Comparison of ENCODE assay signal across 31 cellular contexts in genomic region chr1:53125122-53125521, GRCh38. TPM values are rescaled to one million over a fixed set of nuclear protein-coding genes. Genes with fewer than 3 reads are reported as not detected.
A peak's percentile ranks its signal among the peaks of the same experiment; 100 is the strongest.
DNase-seq lines count a peak whose midpoint lies in the region; ATAC-seq and TF ChIP-seq lines count a peak whose summit lies in the region.
"Had no signal": no experiment of that assay in that cellular context is flagged by ENCODE, and none has a peak within 500 bp of the region (broad histone marks: within the 10 kb centered on the region; RNA-seq: fewer than 3 reads in every experiment).

No MANE protein-coding gene starts in this region.

- no peak overlapping the region for H3K9ac ChIP-seq in rectal smooth muscle tissue (ENCODE audit: low read length)
- H3K9ac ChIP-seq: SK-N-SH had no signal

- H3K27ac ChIP-seq in heart left ventricle = peak overlapping the region; percentile 37 to 93 (median 81)
- H3K27ac ChIP-seq in rectal smooth muscle tissue (ENCODE audit: low read depth, low read length) = peak overlapping the region; percentile 55
- H3K27ac ChIP-seq in aorta (ENCODE audit: low read depth in 1 of 2, low read length in 2 of 2) = no peak overlapping the region
- H3K27ac ChIP-seq: 22Rv1, hepatocyte had no signal

- no peak for TF ChIP-seq CTCF in heart left ventricle (IDR thresholded peaks at IDR 0.05)

- H3K4me1 ChIP-seq in heart left ventricle = peaks cover 0 to 66% (median 43%) of the 10 kb centered on the region in 12 donors
- H3K4me1 ChIP-seq in rectal smooth muscle tissue (ENCODE audit: control insufficient read depth, insufficient read depth, low read length) = peaks cover 45% of the 10 kb centered on the region
- no peaks in the 10 kb centered on the region for H3K4me1 ChIP-seq in aorta (ENCODE audit: control insufficient read depth in 1 of 2, insufficient read depth in 2 of 2, low read length in 2 of 2)

- peak overlapping the region in 3 of 5 donors; percentile 1 to 44 (median 9) for H3K4me3 Mint-ChIP-seq in immature natural killer cell
- H3K4me3 Mint-ChIP-seq: activated CD8-positive, alpha-beta memory T cell treated with anti-CD3 and anti-CD28 coated beads, Interleukin-2, amount 10 ng/mL, durations not matched to agents 7 days and 5 days; activated naive CD8-positive, alpha-beta T cell treated with anti-CD3 and anti-CD28 coated beads, Interleukin-2, amount 10 ng/mL, durations not matched to agents 7 days and 5 days; activated T-cell treated with anti-CD3 and anti-CD28 coated beads, Interleukin-2, amount 50 U/mL, for 4 hours had no signal

- no peak for TF ChIP-seq POLR2A in heart left ventricle (IDR thresholded peaks at IDR 0.05)

- H3K9me3 ChIP-seq in heart left ventricle (no peaks in the 10 kb centered on the region), aorta (ENCODE audit: control insufficient read depth, low read length) (no peaks in the 10 kb centered on the region)
- H3K9me3 ChIP-seq: left lung, SK-N-SH, testis had no signal

- H3K27me3 Mint-ChIP-seq in immature natural killer cell (ENCODE audit: low read depth in 3 of 3) = peaks cover 2 to 6% (median 5%) of the 10 kb centered on the region in 3 donors

- no peaks in the 10 kb centered on the region for H3K9me3 Mint-ChIP-seq in immature natural killer cell
- H3K9me3 Mint-ChIP-seq: activated naive CD8-positive, alpha-beta T cell treated with anti-CD3 and anti-CD28 coated beads, Interleukin-2, amount 10 ng/mL, durations not matched to agents 7 days and 5 days; activated T-cell treated with anti-CD3 and anti-CD28 coated beads, Interleukin-2, amount 50 U/mL, for 4 hours had no signal

- DNase-seq in heart left ventricle = peak in 1 of 5 donors; percentile 10
- DNase-seq in cardiac septum (ENCODE audit: low spot score) = no peak
- no peak for DNase-seq in immature natural killer cell
- DNase-seq in aorta = peak; percentile 4 to 24
- no peak for DNase-seq in nucleus accumbens (lab: John Stamatoyannopoulos, UW)
- DNase-seq: activated CD4-positive, CD25-positive, alpha-beta regulatory T cell; activated CD8-positive, alpha-beta memory T cell treated with anti-CD3 and anti-CD28 coated beads, Interleukin-2, amount 10 ng/mL, durations not matched to agents 7 days and 5 days; activated gamma-delta T cell treated with Interleukin-2 at 50 U/mL for 16 hours; activated naive CD8-positive, alpha-beta T cell treated with anti-CD3 and anti-CD28 coated beads, Interleukin-2, amount 10 ng/mL, durations not matched to agents 7 days and 5 days; activated T-cell treated with anti-CD3 and anti-CD28 coated beads, Interleukin-2, amount 50 U/mL, for 4 hours; C1 segment of cervical spinal cord; caudate nucleus; HCEC 1CT; left lung; mesendoderm; NCI-H2081; NCI-H526; occipital lobe; PC-3; SK-N-SH; stimulated activated naive CD4-positive, alpha-beta T cell had no signal

- WGBS in heart left ventricle, 4 donors = 83 to 88% (median 87%) methylated on average over 6 of the region's 6 CpGs
- 20 to 61% methylated on average over 6 of the region's 6 CpGs for whole genome bisulfite sequencing in aorta, 2 donors

- intact Hi-C loops in heart left ventricle (cut with DNase I) = loop anchor here in 1 of 10 donors (10.0 kb wide), 1 partner anchor 60 kb away; the partner anchor contains the start of gene PODN
- intact Hi-C loops in cardiac septum (cut with DNase I) = no loop called here
- intact Hi-C loops in aorta (cut with DNase I) = no loop called here

- ATAC-seq in heart left ventricle (no peak), aorta (ENCODE audit: low FRiP score) (no peak), GM21576 (IDR thresholded peaks at IDR 0.05; ENCODE audit: unreplicated experiment) (no peak), HG02571 (IDR thresholded peaks at IDR 0.05; ENCODE audit: unreplicated experiment) (no peak)
- ATAC-seq: activated CD8-positive, alpha-beta memory T cell treated with anti-CD3 and anti-CD28 coated beads, Interleukin-2, amount 10 ng/mL, durations not matched to agents 7 days and 5 days; activated T-cell treated with anti-CD3 and anti-CD28 coated beads, Interleukin-2, amount 50 U/mL, for 4 hours; PC-3 had no signal

- H3K4me3 ChIP-seq in heart left ventricle = no peak overlapping the region
- H3K4me3 ChIP-seq in rectal smooth muscle tissue (ENCODE audit: low read length) = no peak overlapping the region
- no peak overlapping the region for H3K4me3 ChIP-seq in aorta (ENCODE audit: low read length in 2 of 2)
- H3K4me3 ChIP-seq: hepatocyte, left lung, skin epidermis, testis had no signal

- H3K36me3 ChIP-seq in heart left ventricle (no peaks in the 10 kb centered on the region), rectal smooth muscle tissue (ENCODE audit: control insufficient read depth, insufficient read depth, low read length) (no peaks in the 10 kb centered on the region), aorta (ENCODE audit: control insufficient read depth in 1 of 2, insufficient read depth in 2 of 2, low read length in 1 of 2) (no peaks in the 10 kb centered on the region)
- H3K36me3 ChIP-seq: left lung had no signal

- H3K27ac Mint-ChIP-seq in immature natural killer cell = peak overlapping the region; percentile 43 to 91 (median 79)
- H3K27ac Mint-ChIP-seq: activated CD8-positive, alpha-beta memory T cell treated with anti-CD3 and anti-CD28 coated beads, Interleukin-2, amount 10 ng/mL, durations not matched to agents 7 days and 5 days; activated naive CD8-positive, alpha-beta T cell treated with anti-CD3 and anti-CD28 coated beads, Interleukin-2, amount 10 ng/mL, durations not matched to agents 7 days and 5 days had no signal

- peaks cover 53 to 56% of the 10 kb centered on the region in 2 donors for H3K4me1 Mint-ChIP-seq in immature natural killer cell
- H3K4me1 Mint-ChIP-seq: activated naive CD8-positive, alpha-beta T cell treated with anti-CD3 and anti-CD28 coated beads, Interleukin-2, amount 10 ng/mL, durations not matched to agents 7 days and 5 days had no signal

- H3K36me3 Mint-ChIP-seq in immature natural killer cell = no peaks in the 10 kb centered on the region
- H3K36me3 Mint-ChIP-seq: activated CD8-positive, alpha-beta memory T cell treated with anti-CD3 and anti-CD28 coated beads, Interleukin-2, amount 10 ng/mL, durations not matched to agents 7 days and 5 days; activated naive CD8-positive, alpha-beta T cell treated with anti-CD3 and anti-CD28 coated beads, Interleukin-2, amount 10 ng/mL, durations not matched to agents 7 days and 5 days had no signal

- H3K27me3 ChIP-seq in heart left ventricle (no peaks in the 10 kb centered on the region), rectal smooth muscle tissue (ENCODE audit: control insufficient read depth, insufficient read depth, low read length) (no peaks in the 10 kb centered on the region), aorta (ENCODE audit: control insufficient read depth in 1 of 2, insufficient read depth in 2 of 2, low read length in 1 of 2) (no peaks in the 10 kb centered on the region)
- H3K27me3 ChIP-seq: hepatocyte, left lung, testis had no signal

RNA-seq across cellular contexts. Expression of gene SLC1A7, which starts 17.3 kb away (rescaled TPM):
- total RNA-seq in heart left ventricle (1 to 10 TPM in 1 of 9 donors, under 1 TPM in 6, not detected in 2; 0.08 to 1.1 (median 0.37) TPM), cardiac septum (0.43 TPM), aorta (1 to 10 TPM in 1 of 2 donors, under 1 TPM in 1; 0.16 to 1.4 TPM)
- polyA plus RNA-seq in heart left ventricle (under 1 TPM; 0.07 to 0.19 TPM), immature natural killer cell (1 to 10 TPM; 2.1 to 6.4 (median 4.8) TPM), aorta (under 1 TPM in 1 of 2 donors, not detected in 1; 0.25 TPM)
- total RNA-seq: activated CD8-positive, alpha-beta memory T cell treated with anti-CD3 and anti-CD28 coated beads, Interleukin-2, amount 10 ng/mL, durations not matched to agents 7 days and 5 days; activated naive CD8-positive, alpha-beta T cell treated with anti-CD3 and anti-CD28 coated beads, Interleukin-2, amount 10 ng/mL, durations not matched to agents 7 days and 5 days; activated T-cell treated with anti-CD3 and anti-CD28 coated beads, Interleukin-2, amount 50 U/mL, for 4 hours; astrocyte; hepatocyte; occipital lobe; renal cortical epithelial cell; T-helper 1 cell treated with Interleukin-12 subunit alpha and Interleukin-12 subunit beta and Interleukin-4 antibody, amounts not matched to agents 30 ng/mL and 1 ng/mL, for 36 hours had no signal
- polyA plus RNA-seq: hepatocyte, SK-N-SH had no signal

Comparison
In these comparisons a context has a peak if more than half of its experiments do, and no peak if none do; other contexts are left out.
1. DNase-seq: peak in aorta (2 of 2); none in cardiac septum (single experiment), immature natural killer cell (0 of 3) and nucleus accumbens (0 of 56).
2. H3K27ac ChIP-seq: peak in heart left ventricle (12 of 12) and rectal smooth muscle tissue (single experiment); none in aorta (0 of 2).